Comparison of ENCODE assay signal across 10 cellular contexts in genomic region chr1:155379180-155379876, GRCh38. TPM values are rescaled to one million over a fixed set of nuclear protein-coding genes. Genes with fewer than 3 reads are reported as not detected.
DNase-seq lines count a peak whose midpoint lies in the region; ATAC-seq and TF ChIP-seq lines count a peak whose summit lies in the region.
"Had no signal": no experiment of that assay in that cellular context is flagged by ENCODE, and none has a peak within 500 bp of the region (broad histone marks: within the 10 kb centered on the region; RNA-seq: fewer than 3 reads in every experiment).

No MANE protein-coding gene starts in this region.

- peak overlapping the region; percentile 19 to 42 for H3K4me3 ChIP-seq in ascending aorta

- H3K4me1 ChIP-seq in ascending aorta, result peaks cover 0 to 21% of the 10 kb centered on the region in 2 donors

- no peak overlapping the region for H3K27ac Mint-ChIP-seq in stimulated activated effector memory CD8-positive, alpha-beta T cell treated with anti-CD3 and anti-CD28 coated beads, Interleukin-12 subunit alpha, Interleukin-12 subunit beta, amount 100 ng/mL, for 72 hours

- no peaks in the 10 kb centered on the region for H3K27me3 ChIP-seq in ascending aorta

- no peaks in the 10 kb centered on the region for H3K9me3 ChIP-seq in ascending aorta

- H3K27ac ChIP-seq in ascending aorta (peak overlapping the region; percentile 45 to 60), substantia nigra (ENCODE audit: low read depth, low read length, poor library complexity, severe bottlenecking) (peak overlapping the region; percentile 38)
- H3K27ac ChIP-seq: 22Rv1 had no signal

- H3K4me1 Mint-ChIP-seq in stimulated activated effector memory CD8-positive, alpha-beta T cell treated with anti-CD3 and anti-CD28 coated beads, Interleukin-12 subunit alpha, Interleukin-12 subunit beta, amount 100 ng/mL, for 72 hours, result no peaks in the 10 kb centered on the region

- H3K9me3 Mint-ChIP-seq in stimulated activated effector memory CD8-positive, alpha-beta T cell treated with anti-CD3 and anti-CD28 coated beads, Interleukin-12 subunit alpha, Interleukin-12 subunit beta, amount 100 ng/mL, for 72 hours, result no peaks in the 10 kb centered on the region

- ATAC-seq in left ventricle myocardium superior, result peak; percentile 88
- no peak for ATAC-seq in HG03196 (IDR thresholded peaks at IDR 0.05; ENCODE audit: unreplicated experiment)
- ATAC-seq in stimulated activated effector memory CD8-positive, alpha-beta T cell treated with anti-CD3 and anti-CD28 coated beads, Interleukin-12 subunit alpha, Interleukin-12 subunit beta, amount 100 ng/mL, for 72 hours, result no peak
- ATAC-seq: HepG2 had no signal

- H3K36me3 ChIP-seq in ascending aorta, result peaks cover 23 to 47% of the 10 kb centered on the region in 2 donors

- no peak overlapping the region for H3K4me3 Mint-ChIP-seq in stimulated activated effector memory CD8-positive, alpha-beta T cell treated with anti-CD3 and anti-CD28 coated beads, Interleukin-12 subunit alpha, Interleukin-12 subunit beta, amount 100 ng/mL, for 72 hours

- TF ChIP-seq CTCF in ascending aorta (IDR thresholded peaks at IDR 0.05) (no peak), GM10266 (IDR thresholded peaks at IDR 0.05; ENCODE audit: control insufficient read depth, insufficient read depth, low read depth, missing control alignments) (no peak)

- DNase-seq in DMS 273 (lab: John Stamatoyannopoulos, UW; ENCODE audit: unreplicated experiment) (peak; percentile 38), DMS 273 treated with DMSO at 0.1 percent for 48 hours (lab: John Stamatoyannopoulos, UW) (no peak), ascending aorta (ENCODE audit: low spot score in 2 of 2) (no peak), left ventricle myocardium superior (no peak), substantia nigra (lab: John Stamatoyannopoulos, UW) (no peak), GM10266 (ENCODE audit: extremely low spot score) (no peak)
- DNase-seq in stimulated activated effector memory CD8-positive, alpha-beta T cell treated with anti-CD3 and anti-CD28 coated beads, Interleukin-12 subunit alpha, Interleukin-12 subunit beta, amount 100 ng/mL, for 72 hours (ENCODE audit: low spot score in 2 of 2), result no peak

- peaks cover 96% of the 10 kb centered on the region for H3K36me3 Mint-ChIP-seq in stimulated activated effector memory CD8-positive, alpha-beta T cell treated with anti-CD3 and anti-CD28 coated beads, Interleukin-12 subunit alpha, Interleukin-12 subunit beta, amount 100 ng/mL, for 72 hours

- intact Hi-C loops in ascending aorta (cut with DNase I), result loop anchor here (5.0 kb wide), 1 partner anchor 122 kb away; the partner anchor contains the start of gene ENTREP3
- intact Hi-C loops in left ventricle myocardium superior (cut with micrococcal nuclease), result no loop called here

RNA-seq across cellular contexts. Expression of gene RUSC1, which starts 58.6 kb away (rescaled TPM):
- 18.4 TPM for total RNA-seq in ascending aorta
- total RNA-seq in left ventricle myocardium superior, result 22.0 TPM
